Comparison of ENCODE assay signal across 16 cellular contexts in the genomic region with DNA sequence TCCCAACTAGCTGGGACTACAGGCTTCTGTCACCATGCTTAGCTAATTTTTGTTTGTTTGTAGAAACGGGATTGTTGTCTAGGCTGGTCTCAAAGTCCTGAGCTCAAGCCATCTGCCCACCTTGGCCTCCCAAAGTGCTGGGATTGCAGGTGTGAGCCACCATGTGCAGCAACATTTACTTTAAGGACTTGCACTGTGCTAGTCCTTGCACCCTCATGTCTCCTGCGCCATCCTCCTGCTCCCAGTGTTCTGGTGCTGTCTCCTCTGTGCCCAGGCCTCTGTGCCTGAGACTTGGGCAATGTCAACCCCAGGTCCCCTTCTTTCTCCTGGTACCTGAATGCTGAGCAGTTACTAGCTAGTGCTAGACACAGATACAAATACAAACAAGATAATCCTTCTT. TPM values are rescaled to one million over a fixed set of nuclear protein-coding genes. Genes with fewer than 3 reads are reported as not detected.
DNase-seq lines count a peak whose midpoint lies in the region; ATAC-seq and TF ChIP-seq lines count a peak whose summit lies in the region.
"Had no signal": no experiment of that assay in that cellular context is flagged by ENCODE, and none has a peak within 500 bp of the region (broad histone marks: within the 10 kb centered on the region; RNA-seq: fewer than 3 reads in every experiment).

No MANE protein-coding gene starts in this region.

- H3K27me3 Mint-ChIP-seq in activated CD8-positive, alpha-beta memory T cell treated with anti-CD3 and anti-CD28 coated beads, Interleukin-2, amount 10 ng/mL, durations not matched to agents 7 days and 5 days: peaks cover 14% of the 10 kb centered on the region
- H3K27me3 Mint-ChIP-seq in dendritic cell treated with granulocyte-macrophage colony-stimulating factor and Interleukin-4, amounts not matched to agents 40 ng/mL and 50 ng/mL, for 4 days: no peaks in the 10 kb centered on the region

- H3K9me3 ChIP-seq in Loucy (ENCODE audit: insufficient read depth, low read depth, low read length): no peaks in the 10 kb centered on the region
- no peaks in the 10 kb centered on the region for H3K9me3 ChIP-seq in spleen
- H3K9me3 ChIP-seq: left lung, psoas muscle, thoracic aorta had no signal

- no peaks in the 10 kb centered on the region for H3K9me2 ChIP-seq in Loucy (replicated peaks; ENCODE audit: low read depth, low read length)

- peak overlapping the region in 5 of 8 donors; percentile 78 to 90 (median 81) for H3K27ac ChIP-seq in spleen
- H3K27ac ChIP-seq: psoas muscle, thoracic aorta had no signal

- 86 to 91% (median 90%) methylated on average over 2 of the region's 2 CpGs for WGBS in spleen, 5 donors

- no peaks in the 10 kb centered on the region for H3K9me3 Mint-ChIP-seq in activated CD8-positive, alpha-beta memory T cell treated with anti-CD3 and anti-CD28 coated beads, Interleukin-2, amount 10 ng/mL, durations not matched to agents 7 days and 5 days (ENCODE audit: low read depth)
- no peaks in the 10 kb centered on the region for H3K9me3 Mint-ChIP-seq in dendritic cell treated with granulocyte-macrophage colony-stimulating factor and Interleukin-4, amounts not matched to agents 40 ng/mL and 50 ng/mL, for 4 days

- H3K4me3 Mint-ChIP-seq in activated CD8-positive, alpha-beta memory T cell treated with anti-CD3 and anti-CD28 coated beads, Interleukin-2, amount 10 ng/mL, durations not matched to agents 7 days and 5 days: no peak overlapping the region
- no peak overlapping the region for H3K4me3 Mint-ChIP-seq in dendritic cell treated with granulocyte-macrophage colony-stimulating factor and Interleukin-4, amounts not matched to agents 40 ng/mL and 50 ng/mL, for 4 days

- intact Hi-C loops in dendritic cell treated with granulocyte-macrophage colony-stimulating factor and Interleukin-4, amounts not matched to agents 40 ng/mL and 50 ng/mL, for 4 days (cut with micrococcal nuclease): no loop called here
- intact Hi-C loops in spleen (cut with DNase I; ENCODE audit: low total_unique reads): no loop called here

- H3K4me2 ChIP-seq in Loucy (ENCODE audit: low read depth, low read length, poor library complexity, severe bottlenecking): peak overlapping the region; percentile 87

- no peaks in the 10 kb centered on the region for H4K20me1 ChIP-seq in Loucy (ENCODE audit: insufficient read depth, low read length, poor library complexity, severe bottlenecking)

- H3F3A ChIP-seq in Loucy (ENCODE audit: low read depth): no peaks in the 10 kb centered on the region

- no peak overlapping the region for H3K4me3 ChIP-seq in Loucy (ENCODE audit: low read length, poor library complexity, severe bottlenecking)
- no peak overlapping the region for H3K4me3 ChIP-seq in spleen
- H3K4me3 ChIP-seq: left lung, psoas muscle, thoracic aorta had no signal

- H3K79me2 ChIP-seq in Loucy (ENCODE audit: insufficient read depth, low read length): no peaks in the 10 kb centered on the region

- H3K36me3 Mint-ChIP-seq in activated CD8-positive, alpha-beta memory T cell treated with anti-CD3 and anti-CD28 coated beads, Interleukin-2, amount 10 ng/mL, durations not matched to agents 7 days and 5 days: no peaks in the 10 kb centered on the region
- H3K36me3 Mint-ChIP-seq in dendritic cell treated with granulocyte-macrophage colony-stimulating factor and Interleukin-4, amounts not matched to agents 40 ng/mL and 50 ng/mL, for 4 days (ENCODE audit: low read depth): no peaks in the 10 kb centered on the region

- no peaks in the 10 kb centered on the region for H3K27me3 ChIP-seq in Loucy (ENCODE audit: insufficient read depth, low read length, poor library complexity, severe bottlenecking)
- H3K27me3 ChIP-seq in spleen (replicated peaks in 1 of 7): no peaks in the 10 kb centered on the region
- H3K27me3 ChIP-seq: left lung had no signal

- no peak for ATAC-seq in activated CD8-positive, alpha-beta memory T cell treated with anti-CD3 and anti-CD28 coated beads, Interleukin-2, amount 10 ng/mL, durations not matched to agents 7 days and 5 days
- ATAC-seq in HG02798 (IDR thresholded peaks at IDR 0.05; ENCODE audit: poor library complexity, unreplicated experiment) (no peak), GM21423 (IDR thresholded peaks at IDR 0.05; ENCODE audit: unreplicated experiment) (no peak)

- CTCF ChIA-PET in activated CD8-positive, alpha-beta memory T cell treated with anti-CD3 and anti-CD28 coated beads, Interleukin-2, amount 10 ng/mL, durations not matched to agents 7 days and 5 days (lab: Charles Lee): interaction anchor here (0.7 to 5.1 kb wide), 7 partner anchors 13 to 322 kb away, joined by 3 to 53 read pairs (median 7); no protein-coding TSS in a partner anchor

- H3K36me3 ChIP-seq in Loucy (ENCODE audit: insufficient read depth, low read length) (no peaks in the 10 kb centered on the region), spleen (no peaks in the 10 kb centered on the region)
- H3K36me3 ChIP-seq: left lung, thoracic aorta had no signal

- H3K27ac Mint-ChIP-seq in activated CD8-positive, alpha-beta memory T cell treated with anti-CD3 and anti-CD28 coated beads, Interleukin-2, amount 10 ng/mL, durations not matched to agents 7 days and 5 days: no peak overlapping the region
- peak overlapping the region; percentile 93 for H3K27ac Mint-ChIP-seq in dendritic cell treated with granulocyte-macrophage colony-stimulating factor and Interleukin-4, amounts not matched to agents 40 ng/mL and 50 ng/mL, for 4 days

- H3K4me1 ChIP-seq in Loucy (ENCODE audit: insufficient read depth, low read length, poor library complexity, severe bottlenecking) (peaks cover 27% of the 10 kb centered on the region), spleen (peaks cover 10 to 53% (median 25%) of the 10 kb centered on the region in 6 donors)
- H3K4me1 ChIP-seq: psoas muscle had no signal

- H3K4me1 Mint-ChIP-seq in activated CD8-positive, alpha-beta memory T cell treated with anti-CD3 and anti-CD28 coated beads, Interleukin-2, amount 10 ng/mL, durations not matched to agents 7 days and 5 days: peaks cover 32% of the 10 kb centered on the region
- peaks cover 30% of the 10 kb centered on the region for H3K4me1 Mint-ChIP-seq in dendritic cell treated with granulocyte-macrophage colony-stimulating factor and Interleukin-4, amounts not matched to agents 40 ng/mL and 50 ng/mL, for 4 days (ENCODE audit: low read depth)

- no peak for TF ChIP-seq CTCF in Loucy (conservative IDR thresholded peaks at IDR 0.05; ENCODE audit: low read length)
- no peak for TF ChIP-seq CTCF in spleen (IDR thresholded peaks at IDR 0.05 in 8 of 11, conservative IDR thresholded peaks at IDR 0.05 in 3 of 11)

- H3K9ac ChIP-seq in Loucy (ENCODE audit: low read depth, low read length, poor library complexity, severe bottlenecking): no peak overlapping the region

- peak; percentile 22 for DNase-seq in activated CD8-positive, alpha-beta memory T cell treated with anti-CD3 and anti-CD28 coated beads, Interleukin-2, amount 10 ng/mL, durations not matched to agents 7 days and 5 days
- DNase-seq in activated CD8-positive, alpha-beta memory T cell treated with anti-CD3 and anti-CD28 coated beads for 24 hours: no peak
- DNase-seq in spleen: no peak
- no peak for DNase-seq in NK-92 (lab: John Stamatoyannopoulos, UW; ENCODE audit: unreplicated experiment)
- DNase-seq: activated gamma-delta T cell treated with Interleukin-2 at 50 U/mL for 16 hours, GDM1, left lung, NCI-H2107, psoas muscle, Right ventricle myocardium superior, T1000 had no signal

- no peak for TF ChIP-seq POLR2A in spleen (IDR thresholded peaks at IDR 0.05)

- no peak overlapping the region for H2AFZ ChIP-seq in Loucy (ENCODE audit: low read length)

RNA-seq across cellular contexts. Expression of gene WEE1, which starts 26.7 kb away (rescaled TPM):
- total RNA-seq in activated CD8-positive, alpha-beta memory T cell treated with anti-CD3 and anti-CD28 coated beads, Interleukin-2, amount 10 ng/mL, durations not matched to agents 7 days and 5 days: 10 to 100 TPM; 76.8 to 83.3 TPM
- total RNA-seq in spleen: 10 to 100 TPM; 12.8 to 30.6 (median 16.9) TPM
- 10 to 100 TPM in 2 of 3 donors, 1 to 10 TPM in 1; 6.3 to 11.7 (median 11.1) TPM for polyA plus RNA-seq in spleen
